Comparison of ENCODE assay signal across 7 cellular contexts in genomic region chr9:42435717-42436300, GRCh38.
A peak's percentile ranks its signal among the peaks of the same experiment; 100 is the strongest.
DNase-seq lines count a peak whose midpoint lies in the region; ATAC-seq, FAIRE-seq and TF ChIP-seq lines count a peak whose summit lies in the region.
"Not testable (repeated sequence)": the region's sequence is repeated elsewhere in the genome, so short reads cannot be mapped to it uniquely, and the experiment has no call there.

No MANE protein-coding gene starts in this region.

- not testable (repeated sequence) for H4K20me1 ChIP-seq in GM12878 (ENCODE audit: control insufficient read depth, insufficient read depth); neural progenitor cell (ENCODE audit: low read depth)

- not testable (repeated sequence) for H3K23ac ChIP-seq in mesenchymal stem cell (ENCODE audit: low read length in 2 of 2)

- peak overlapping the region in 1 of 2 experiments; percentile 54 for H2BK12ac ChIP-seq in mesenchymal stem cell (ENCODE audit: low read length in 2 of 2)

- H3K27me3 Mint-ChIP-seq in activated CD4-positive, alpha-beta memory T cell treated with anti-CD3 and anti-CD28 coated beads for 36 hours; neural progenitor cell (ENCODE audit: insufficient read depth, low read depth): not testable (repeated sequence)

- H3K36me3 Mint-ChIP-seq in activated CD4-positive, alpha-beta memory T cell treated with anti-CD3 and anti-CD28 coated beads for 36 hours; neural progenitor cell: not testable (repeated sequence)

- TF ChIP-seq POLR2A in GM12878 (IDR thresholded peaks at IDR 0.05; ENCODE audit: low read depth, low read length): not testable (repeated sequence)

- H3K18ac ChIP-seq in mesenchymal stem cell (ENCODE audit: low read depth in 1 of 2, low read length in 2 of 2): peak overlapping the region; percentile 54 to 73

- 35% methylated on average over 3 of the region's 4 CpGs for WGBS in GM12878 (ENCODE audit: insufficient coverage, insufficient replicate concordance, low lambda C conversion rate, missing lambda C conversion rate)
- 100% methylated on average over 3 of the region's 4 CpGs for WGBS in mesenchymal stem cell

- not testable (repeated sequence) for TF ChIP-seq CTCF in GM12878 (IDR thresholded peaks at IDR 0.05 in 2 of 3, conservative IDR thresholded peaks at IDR 0.05 in 1 of 3; ENCODE audit: control insufficient read depth in 2 of 3, extremely low read depth in 1 of 3, insufficient read depth in 1 of 3, low read depth in 3 of 3, low read length in 3 of 3); neural progenitor cell (IDR thresholded peaks at IDR 0.05)

- H3K27ac ChIP-seq in SJCRH30 (peak overlapping the region; percentile 51; the same call in 1 of the 2 replicates), mesenchymal stem cell (ENCODE audit: low read length, poor library complexity, severe bottlenecking) (peak overlapping the region; percentile 19)
- H3K27ac ChIP-seq in GM12878 (ENCODE audit: control insufficient read depth, insufficient read depth); neural progenitor cell: not testable (repeated sequence)

- TF ChIP-seq EP300 in GM12878 (IDR thresholded peaks at IDR 0.05; ENCODE audit: borderline replicate concordance in 1 of 2, control insufficient read depth in 1 of 2, low read depth in 2 of 2, low read length in 2 of 2): not testable (repeated sequence)

- not testable (repeated sequence) for H3K9me3 Mint-ChIP-seq in activated CD4-positive, alpha-beta memory T cell treated with anti-CD3 and anti-CD28 coated beads for 36 hours; neural progenitor cell

- in situ Hi-C loops in GM12878 (cut with MboI): loop anchor here (25.0 kb wide), 1 partner anchor 99 kb away; no protein-coding TSS in a partner anchor

- CTCF ChIA-PET in activated CD4-positive, alpha-beta memory T cell treated with anti-CD3 and anti-CD28 coated beads for 36 hours (lab: Charles Lee); GM12878 (lab: Yijun Ruan, JAX): not testable (repeated sequence)

- H2AK5ac ChIP-seq in mesenchymal stem cell (ENCODE audit: low read length, severe bottlenecking): peak overlapping the region; percentile 57

- not testable (repeated sequence) for H2AFZ ChIP-seq in GM12878 (ENCODE audit: control insufficient read depth, low read depth, low read length); mesenchymal stem cell (ENCODE audit: low read depth, low read length)
- H2AFZ ChIP-seq in neural progenitor cell (replicated peaks): peak overlapping the region; percentile 34

- intact Hi-C loops in activated CD4-positive, alpha-beta memory T cell treated with anti-CD3 and anti-CD28 coated beads for 36 hours (cut with micrococcal nuclease); GM12878 (cut with micrococcal nuclease; ENCODE audit: unreplicated experiment): not testable (repeated sequence)

- not testable (repeated sequence) for H3K36me3 ChIP-seq in SJCRH30; GM12878 (ENCODE audit: control insufficient read depth in 2 of 2, insufficient read depth in 2 of 2, low read length in 1 of 2); mesenchymal stem cell (ENCODE audit: control insufficient read depth in 1 of 2, insufficient read depth in 2 of 2, low read depth in 1 of 2, low read length in 2 of 2); neural progenitor cell

- not testable (repeated sequence) for BruUV-seq in GM12878 (replicated peaks; lab: Mats Ljungman, UMichigan)

- not testable (repeated sequence) for H2BK5ac ChIP-seq in mesenchymal stem cell (ENCODE audit: low read depth, low read length, poor library complexity, severe bottlenecking)

- not testable (repeated sequence) for H3F3A ChIP-seq in neural progenitor cell (ENCODE audit: low read depth)

- not testable (repeated sequence) for H3K79me1 ChIP-seq in mesenchymal stem cell (replicated peaks; ENCODE audit: low read length, poor library complexity, severe bottlenecking)

- H3K4ac ChIP-seq in mesenchymal stem cell (ENCODE audit: low read depth in 1 of 2, low read length in 2 of 2): peak overlapping the region; percentile 67 to 79

- DNase-seq in D341Med (ENCODE audit: low spot score) (peak; percentile 5), SJCRH30 (peak; percentile 26 to 54)
- peak; percentile 22 for DNase-seq in activated CD4-positive, alpha-beta memory T cell treated with anti-CD3 and anti-CD28 coated beads for 36 hours
- DNase-seq in GM12878 (ENCODE audit: low read depth, low spot score); mesenchymal stem cell; neural progenitor cell (ENCODE audit: low spot score); stimulated activated naive CD8-positive, alpha-beta T cell treated with anti-CD3 and anti-CD28 coated beads, Interleukin-15, Interleukin-2, amounts not matched to agents 100 U/mL and 50 U/mL, for 24 hours: not testable (repeated sequence)

- peak; percentile 21 for ATAC-seq in GM12878
- ATAC-seq in stimulated activated naive CD8-positive, alpha-beta T cell treated with anti-CD3 and anti-CD28 coated beads, Interleukin-15, Interleukin-2, amounts not matched to agents 100 U/mL and 50 U/mL, for 24 hours: peak; percentile 14

- H2BK120ac ChIP-seq in mesenchymal stem cell (ENCODE audit: low read depth, low read length): not testable (repeated sequence)

- H4K91ac ChIP-seq in mesenchymal stem cell (ENCODE audit: low read length): peak overlapping the region; percentile 57

- not testable (repeated sequence) for H2BK15ac ChIP-seq in mesenchymal stem cell (ENCODE audit: low read depth, poor library complexity, severe bottlenecking)

- H3K4me3 Mint-ChIP-seq in activated CD4-positive, alpha-beta memory T cell treated with anti-CD3 and anti-CD28 coated beads for 36 hours: peak overlapping the region; percentile 7
- H3K4me3 Mint-ChIP-seq in neural progenitor cell: not testable (repeated sequence)

- SMC1A ChIA-PET in GM12878 (lab: Charles Lee; ENCODE audit: uncharacterized antibody, unreplicated experiment): not testable (repeated sequence)

- not testable (repeated sequence) for H3K4me1 ChIP-seq in SJCRH30; GM12878 (ENCODE audit: control insufficient read depth, insufficient read depth, low read length); neural progenitor cell
- H3K4me1 ChIP-seq in mesenchymal stem cell (ENCODE audit: control insufficient read depth, insufficient read depth, low read depth, low read length): peaks cover 10% of the 10 kb centered on the region

- peak overlapping the region; percentile 54 for H3K27ac Mint-ChIP-seq in activated CD4-positive, alpha-beta memory T cell treated with anti-CD3 and anti-CD28 coated beads for 36 hours
- H3K27ac Mint-ChIP-seq in neural progenitor cell: not testable (repeated sequence)

- H4K8ac ChIP-seq in mesenchymal stem cell (ENCODE audit: low read length): peak overlapping the region; percentile 96

- not testable (repeated sequence) for H3K9ac ChIP-seq in GM12878 (ENCODE audit: control insufficient read depth, insufficient read depth, low read length); mesenchymal stem cell (ENCODE audit: low read length); neural progenitor cell

- POLR2A ChIA-PET in activated CD4-positive, alpha-beta memory T cell treated with anti-CD3 and anti-CD28 coated beads for 36 hours (lab: Charles Lee); GM12878 (lab: Charles Lee): not testable (repeated sequence)

- H3K4me3 ChIP-seq in SJCRH30; GM12878; mesenchymal stem cell (ENCODE audit: insufficient read depth in 1 of 2, low read depth in 1 of 2, low read length in 2 of 2); neural progenitor cell: not testable (repeated sequence)

- H3K79me2 ChIP-seq in GM12878 (ENCODE audit: control insufficient read depth, insufficient read depth, low read length); neural progenitor cell (ENCODE audit: low read depth): not testable (repeated sequence)

- not testable (repeated sequence) for H3K4me2 ChIP-seq in GM12878 (ENCODE audit: control insufficient read depth, insufficient read depth); mesenchymal stem cell (ENCODE audit: low read length, poor library complexity, severe bottlenecking); neural progenitor cell

- RAD21 ChIA-PET in GM12878 (lab: Charles Lee; ENCODE audit: unreplicated experiment): not testable (repeated sequence)

- not testable (repeated sequence) for H3K14ac ChIP-seq in mesenchymal stem cell (ENCODE audit: low read length in 2 of 2)

- FAIRE-seq in GM12878 (lab: Jason Lieb, UNC): not testable (repeated sequence)

- H3K4me1 Mint-ChIP-seq in activated CD4-positive, alpha-beta memory T cell treated with anti-CD3 and anti-CD28 coated beads for 36 hours (ENCODE audit: low read depth): peaks cover 24% of the 10 kb centered on the region
- peaks cover 17% of the 10 kb centered on the region for H3K4me1 Mint-ChIP-seq in neural progenitor cell

- not testable (repeated sequence) for H3K9me3 ChIP-seq in SJCRH30 (replicated peaks); GM12878 (replicated peaks; ENCODE audit: control insufficient read depth, insufficient read depth, low read length); mesenchymal stem cell (ENCODE audit: control insufficient read depth, low read length); neural progenitor cell (ENCODE audit: low read depth)

- not testable (repeated sequence) for TF ChIP-seq RAD21 in GM12878 (IDR thresholded peaks at IDR 0.05; ENCODE audit: insufficient read depth, low read depth, low read length)

- H3K27me3 ChIP-seq in SJCRH30; GM12878 (replicated peaks in 1 of 2; ENCODE audit: control insufficient read depth in 2 of 2, insufficient read depth in 2 of 2, low read length in 1 of 2); mesenchymal stem cell (ENCODE audit: control insufficient read depth in 1 of 2, insufficient read depth in 1 of 2, low read length in 2 of 2); neural progenitor cell: not testable (repeated sequence)
